ENCODE assay signal across 13 cellular contexts in the genomic region with DNA sequence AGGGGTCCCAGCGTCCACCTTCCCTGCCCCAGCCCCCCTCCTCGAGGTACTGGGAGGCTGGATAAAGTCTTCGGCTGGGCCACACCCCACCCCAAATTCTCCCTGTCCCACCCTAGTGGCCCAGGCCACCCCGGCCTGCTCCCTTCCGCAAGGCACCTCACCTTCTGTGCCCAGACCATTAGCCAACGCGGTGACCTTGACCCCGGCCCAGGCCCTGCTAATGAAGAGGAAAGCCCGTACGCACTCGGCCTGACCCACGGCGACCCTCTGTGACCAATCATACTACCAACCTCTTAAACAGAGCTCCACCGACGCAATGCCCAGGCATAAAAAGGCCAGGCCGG. TPM values are rescaled to one million over a fixed set of nuclear protein-coding genes. Genes with fewer than 3 reads are reported as not detected.
DNase-seq lines count a peak whose midpoint lies in the region; ATAC-seq and TF ChIP-seq lines count a peak whose summit lies in the region.
"Had no signal": no experiment of that assay in that cellular context is flagged by ENCODE, and none has a peak within 500 bp of the region (broad histone marks: within the 10 kb centered on the region; RNA-seq: fewer than 3 reads in every experiment).

No MANE protein-coding gene starts in this region.

- intact Hi-C loops in right lobe of liver (cut with DNase I), result no loop called here

- H3K9ac ChIP-seq in subcutaneous abdominal adipose tissue (ENCODE audit: low read length in 5 of 5), result peak overlapping the region in 3 of 5 donors; percentile 8 to 67 (median 66)

- 50% methylated on average over 3 of the region's 16 CpGs for WGBS in right lobe of liver (ENCODE audit: insufficient coverage, low coverage, low lambda C conversion rate, missing lambda C conversion rate)

- no peaks in the 10 kb centered on the region for H3K9me3 ChIP-seq in right lobe of liver
- no peaks in the 10 kb centered on the region for H3K9me3 ChIP-seq in subcutaneous abdominal adipose tissue (ENCODE audit: control insufficient read depth in 5 of 5, low read length in 5 of 5)

- H3K4me3 ChIP-seq in right lobe of liver (peak overlapping the region; percentile 38 to 49 (median 45)), subcutaneous abdominal adipose tissue (ENCODE audit: low read depth in 1 of 5, low read length in 5 of 5) (peak overlapping the region in 4 of 5 donors; percentile 56 to 67 (median 62))

- DNase-seq in activated T-cell treated with anti-CD3 and anti-CD28 coated beads, Interleukin-2, amount 50 U/mL, for 4 hours, result no peak
- DNase-seq in activated T-cell treated with anti-CD3 and anti-CD28 coated beads for 4 hours, result no peak
- DNase-seq in right lobe of liver, result no peak
- no peak for DNase-seq in omental fat pad (ENCODE audit: low spot score)
- DNase-seq in NCI-H2029 treated with DMSO at 0.1 percent for 48 hours (lab: John Stamatoyannopoulos, UW), result no peak
- no peak for DNase-seq in kidney glomerular epithelial cell (lab: John Stamatoyannopoulos, UW)
- DNase-seq: activated CD4-positive, alpha-beta T cell treated with anti-CD3 and anti-CD28 coated beads, Interleukin-2, amount 50 U/mL, for 48 hours; caudate nucleus; NCI-H2171 had no signal

- TF ChIP-seq POLR2A in right lobe of liver (IDR thresholded peaks at IDR 0.05), result no peak

- H3K9me3 Mint-ChIP-seq in activated T-cell treated with anti-CD3 and anti-CD28 coated beads, Interleukin-2, amount 50 U/mL, for 4 hours, result no peaks in the 10 kb centered on the region
- no peaks in the 10 kb centered on the region for H3K9me3 Mint-ChIP-seq in activated naive CD8-positive, alpha-beta T cell (ENCODE audit: low read depth)
- H3K9me3 Mint-ChIP-seq: nephron had no signal

- ATAC-seq in activated T-cell treated with anti-CD3 and anti-CD28 coated beads, Interleukin-2, amount 50 U/mL, for 4 hours, result no peak
- ATAC-seq in right lobe of liver, result peak in 1 of 4 donors; percentile 1
- no peak for ATAC-seq in omental fat pad (ENCODE audit: low FRiP score)

- peaks cover 20% of the 10 kb centered on the region for H3K4me1 Mint-ChIP-seq in activated T-cell treated with anti-CD3 and anti-CD28 coated beads, Interleukin-2, amount 50 U/mL, for 4 hours (ENCODE audit: low read depth)
- peaks cover 28% of the 10 kb centered on the region for H3K4me1 Mint-ChIP-seq in activated naive CD8-positive, alpha-beta T cell (ENCODE audit: low read depth)
- H3K4me1 Mint-ChIP-seq: nephron had no signal

- no peaks in the 10 kb centered on the region for H3K27me3 ChIP-seq in right lobe of liver
- H3K27me3 ChIP-seq in subcutaneous abdominal adipose tissue (ENCODE audit: control insufficient read depth in 5 of 5, insufficient read depth in 4 of 5, low read length in 5 of 5), result peaks cover 0 to 2% (median 0%) of the 10 kb centered on the region in 5 donors

- H3K36me3 ChIP-seq in right lobe of liver, result no peaks in the 10 kb centered on the region
- H3K36me3 ChIP-seq in subcutaneous abdominal adipose tissue (ENCODE audit: control insufficient read depth in 5 of 5, insufficient read depth in 5 of 5, low read length in 5 of 5), result no peaks in the 10 kb centered on the region

- H3K4me1 ChIP-seq in right lobe of liver, result peaks cover 0 to 47% (median 3%) of the 10 kb centered on the region in 4 donors
- H3K4me1 ChIP-seq in subcutaneous abdominal adipose tissue (ENCODE audit: control insufficient read depth in 5 of 5, insufficient read depth in 5 of 5, low read length in 5 of 5), result peaks cover 2 to 46% (median 32%) of the 10 kb centered on the region in 5 donors

- no peak overlapping the region for H3K27ac Mint-ChIP-seq in activated naive CD8-positive, alpha-beta T cell
- H3K27ac Mint-ChIP-seq: nephron had no signal

- H3K27ac ChIP-seq in right lobe of liver, result no peak overlapping the region
- H3K27ac ChIP-seq in subcutaneous abdominal adipose tissue (ENCODE audit: low read depth, low read length), result no peak overlapping the region

- peak overlapping the region; percentile 79 for H3K4me3 Mint-ChIP-seq in activated T-cell treated with anti-CD3 and anti-CD28 coated beads, Interleukin-2, amount 50 U/mL, for 4 hours
- peak overlapping the region; percentile 87 for H3K4me3 Mint-ChIP-seq in activated naive CD8-positive, alpha-beta T cell

- TF ChIP-seq CTCF in right lobe of liver (IDR thresholded peaks at IDR 0.05) (no peak), omental fat pad (IDR thresholded peaks at IDR 0.05) (no peak)

- peaks cover 3% of the 10 kb centered on the region for H3K36me3 Mint-ChIP-seq in activated T-cell treated with anti-CD3 and anti-CD28 coated beads, Interleukin-2, amount 50 U/mL, for 4 hours (ENCODE audit: insufficient read depth)
- peaks cover 3% of the 10 kb centered on the region for H3K36me3 Mint-ChIP-seq in activated naive CD8-positive, alpha-beta T cell

- peaks cover 3% of the 10 kb centered on the region for H3K27me3 Mint-ChIP-seq in activated T-cell treated with anti-CD3 and anti-CD28 coated beads, Interleukin-2, amount 50 U/mL, for 4 hours (ENCODE audit: low read depth)
- H3K27me3 Mint-ChIP-seq in activated naive CD8-positive, alpha-beta T cell, result no peaks in the 10 kb centered on the region

RNA-seq across cellular contexts. Expression of a gene that starts 0.2 kb away (rescaled TPM):
- under 1 TPM in 1 of 3 donors, not detected in 2; 0.60 TPM for total RNA-seq in activated T-cell treated with anti-CD3 and anti-CD28 coated beads, Interleukin-2, amount 50 U/mL, for 4 hours
- total RNA-seq in right lobe of liver (10 to 100 TPM in 2 of 6 experiments, 1 to 10 TPM in 4; 1.8 to 41.2 (median 7.0) TPM), omental fat pad (not detected)
- total RNA-seq: glomerular endothelial cell had no signal

RNA-seq across cellular contexts. Expression of a gene that starts 13.3 kb away (rescaled TPM):
- not detected for total RNA-seq in activated T-cell treated with anti-CD3 and anti-CD28 coated beads, Interleukin-2, amount 50 U/mL, for 4 hours
- total RNA-seq in right lobe of liver, result under 1 TPM in 2 of 6 experiments, not detected in 4; 0.74 to 0.93 TPM
- total RNA-seq in omental fat pad, result not detected
- total RNA-seq: glomerular endothelial cell had no signal

RNA-seq across cellular contexts. Expression of a gene that starts 25.4 kb away (rescaled TPM):
- total RNA-seq in activated T-cell treated with anti-CD3 and anti-CD28 coated beads, Interleukin-2, amount 50 U/mL, for 4 hours, result 100 to 1,000 TPM; 117 to 148 (median 124) TPM
- total RNA-seq in right lobe of liver, result 10 to 100 TPM; 27.8 to 59.1 (median 38.0) TPM
- total RNA-seq in omental fat pad, result 10 to 100 TPM; 35.5 to 43.2 (median 37.7) TPM

RNA-seq across cellular contexts. Expression of a gene that starts 27.8 kb away (rescaled TPM):
- total RNA-seq in activated T-cell treated with anti-CD3 and anti-CD28 coated beads, Interleukin-2, amount 50 U/mL, for 4 hours, result 1 to 10 TPM in 1 of 3 donors, under 1 TPM in 2; 0.46 to 3.0 (median 0.90) TPM
- total RNA-seq in right lobe of liver (under 1 TPM in 3 of 6 experiments, not detected in 3; 0.55 to 0.81 (median 0.66) TPM), omental fat pad (not detected)
- total RNA-seq: glomerular endothelial cell had no signal
